ENCODE assay signal across 8 cellular contexts in genomic region chr6:157240059-157240959, GRCh38.
A peak's percentile ranks its signal among the peaks of the same experiment; 100 is the strongest.
DNase-seq lines count a peak whose midpoint lies in the region; ATAC-seq lines count a peak whose summit lies in the region.

No MANE protein-coding gene starts in this region.

- CTCF ChIA-PET in activated CD4-positive, alpha-beta T cell treated with anti-CD3 and anti-CD28 coated beads for 36 hours (lab: Charles Lee): interaction anchor here (0.7 to 0.9 kb wide), 2 partner anchors 12 to 14 kb away, joined by 3 read pairs; no protein-coding TSS in a partner anchor
- CTCF ChIA-PET in activated naive CD4-positive, alpha-beta T cell treated with anti-CD3 and anti-CD28 coated beads for 36 hours (lab: Charles Lee): no interaction called here

- intact Hi-C loops in activated CD4-positive, alpha-beta T cell treated with anti-CD3 and anti-CD28 coated beads for 36 hours (cut with DNase I, micrococcal nuclease): no loop called here
- intact Hi-C loops in Right ventricle myocardium superior (cut with DNase I): no loop called here
- intact Hi-C loops in activated naive CD4-positive, alpha-beta T cell treated with anti-CD3 and anti-CD28 coated beads for 36 hours (cut with micrococcal nuclease): no loop called here

- POLR2A ChIA-PET in activated CD4-positive, alpha-beta T cell treated with anti-CD3 and anti-CD28 coated beads for 36 hours (lab: Charles Lee): interaction anchor here (0.6 kb wide), 1 partner anchor 1822 kb away, joined by 7 read pairs; no protein-coding TSS in a partner anchor

- DNase-seq in activated CD4-positive, alpha-beta T cell treated with anti-CD3 and anti-CD28 coated beads for 36 hours: peak; percentile 16
- DNase-seq in activated CD4-positive, alpha-beta T cell treated with anti-CD3 and anti-CD28 coated beads for 4 hours: no peak
- DNase-seq in RKO (ENCODE audit: low spot score): peak; percentile 73
- DNase-seq in Right ventricle myocardium superior: peak; percentile 74
- no peak for DNase-seq in activated naive CD4-positive, alpha-beta T cell treated with anti-CD3 and anti-CD28 coated beads for 36 hours

- H3K4me1 Mint-ChIP-seq in activated CD4-positive, alpha-beta T cell treated with anti-CD3 and anti-CD28 coated beads for 36 hours: peaks cover 7% of the 10 kb centered on the region
- H3K4me1 Mint-ChIP-seq in activated naive CD4-positive, alpha-beta T cell treated with anti-CD3 and anti-CD28 coated beads for 36 hours (ENCODE audit: low read depth): peaks cover 11% of the 10 kb centered on the region

- peak overlapping the region; percentile 65 to 81 (median 76) for H3K9ac ChIP-seq in skeletal muscle tissue (ENCODE audit: low read depth in 1 of 3, low read length in 3 of 3)

- H3K4me1 ChIP-seq in skeletal muscle tissue (ENCODE audit: control insufficient read depth in 3 of 3, insufficient read depth in 3 of 3, low read length in 3 of 3): peaks cover 51 to 77% (median 60%) of the 10 kb centered on the region in 3 donors

- no peak overlapping the region for H3K27ac Mint-ChIP-seq in activated CD4-positive, alpha-beta T cell treated with anti-CD3 and anti-CD28 coated beads for 36 hours
- no peak overlapping the region for H3K27ac Mint-ChIP-seq in activated naive CD4-positive, alpha-beta T cell treated with anti-CD3 and anti-CD28 coated beads for 36 hours

- H3K4me3 ChIP-seq in skeletal muscle tissue (ENCODE audit: low read length in 3 of 3): peak overlapping the region; percentile 68 to 70 (median 68)

- no peaks in the 10 kb centered on the region for H3K36me3 ChIP-seq in skeletal muscle tissue (ENCODE audit: control insufficient read depth in 3 of 3, insufficient read depth in 3 of 3, low read length in 3 of 3)

- ATAC-seq in activated CD4-positive, alpha-beta T cell treated with anti-CD3 and anti-CD28 coated beads for 36 hours: no peak
- ATAC-seq in Right ventricle myocardium superior (ENCODE audit: poor library complexity) (peak; percentile 17), HG03159 (IDR thresholded peaks at IDR 0.05; ENCODE audit: unreplicated experiment) (no peak), HG03095 (IDR thresholded peaks at IDR 0.05; ENCODE audit: unreplicated experiment) (no peak)

- no peak overlapping the region for H3K4me3 Mint-ChIP-seq in activated CD4-positive, alpha-beta T cell treated with anti-CD3 and anti-CD28 coated beads for 36 hours
- no peak overlapping the region for H3K4me3 Mint-ChIP-seq in activated naive CD4-positive, alpha-beta T cell treated with anti-CD3 and anti-CD28 coated beads for 36 hours

- peaks cover 15% of the 10 kb centered on the region for H3K27me3 Mint-ChIP-seq in activated CD4-positive, alpha-beta T cell treated with anti-CD3 and anti-CD28 coated beads for 36 hours
- H3K27me3 Mint-ChIP-seq in activated naive CD4-positive, alpha-beta T cell treated with anti-CD3 and anti-CD28 coated beads for 36 hours (ENCODE audit: low read depth): peaks cover 14% of the 10 kb centered on the region

- peaks cover 2% of the 10 kb centered on the region for H3K9me3 Mint-ChIP-seq in activated CD4-positive, alpha-beta T cell treated with anti-CD3 and anti-CD28 coated beads for 36 hours (ENCODE audit: low read depth)
- H3K9me3 Mint-ChIP-seq in activated naive CD4-positive, alpha-beta T cell treated with anti-CD3 and anti-CD28 coated beads for 36 hours: no peaks in the 10 kb centered on the region

- no peaks in the 10 kb centered on the region for H3K9me3 ChIP-seq in skeletal muscle tissue (ENCODE audit: control insufficient read depth in 3 of 3, low read length in 3 of 3)

- peak overlapping the region; percentile 93 for H3K27ac ChIP-seq in skeletal muscle tissue (ENCODE audit: low read depth, low read length)

- peaks cover 3 to 13% (median 5%) of the 10 kb centered on the region in 3 donors for H3K27me3 ChIP-seq in skeletal muscle tissue (ENCODE audit: control insufficient read depth in 3 of 3, insufficient read depth in 3 of 3, low read length in 3 of 3)

- no peaks in the 10 kb centered on the region for H3K36me3 Mint-ChIP-seq in activated CD4-positive, alpha-beta T cell treated with anti-CD3 and anti-CD28 coated beads for 36 hours (ENCODE audit: low read depth)
- peaks cover 2% of the 10 kb centered on the region for H3K36me3 Mint-ChIP-seq in activated naive CD4-positive, alpha-beta T cell treated with anti-CD3 and anti-CD28 coated beads for 36 hours (ENCODE audit: low read depth)

Comparison
In these comparisons a context has a peak if more than half of its experiments do, and no peak if none do; other contexts are left out.
1. DNase-seq: peak in activated CD4-positive, alpha-beta T cell treated with anti-CD3 and anti-CD28 coated beads for 36 hours (single experiment), RKO (single experiment) and Right ventricle myocardium superior (single experiment); none in activated CD4-positive, alpha-beta T cell treated with anti-CD3 and anti-CD28 coated beads for 4 hours (0 of 2) and activated naive CD4-positive, alpha-beta T cell treated with anti-CD3 and anti-CD28 coated beads for 36 hours (single experiment).